Comparison of ENCODE assay signal across 11 cellular contexts in genomic region chrX:65686246-65686645, GRCh38. TPM values are rescaled to one million over a fixed set of nuclear protein-coding genes. Genes with fewer than 3 reads are reported as not detected.
A peak's percentile ranks its signal among the peaks of the same experiment; 100 is the strongest.
DNase-seq lines count a peak whose midpoint lies in the region; ATAC-seq, FAIRE-seq and TF ChIP-seq lines count a peak whose summit lies in the region.
"Had no signal": no experiment of that assay in that cellular context is flagged by ENCODE, and none has a peak within 500 bp of the region (broad histone marks: within the 10 kb centered on the region; RNA-seq: fewer than 3 reads in every experiment).

No MANE protein-coding gene starts in this region.

- H3K27ac ChIP-seq in OCI-LY7 (ENCODE audit: low read depth, low read length, poor library complexity, severe bottlenecking) (no peak overlapping the region), endothelial cell of umbilical vein (ENCODE audit: insufficient read depth, low read depth, low read length) (peak overlapping the region; percentile 7), body of pancreas (peak overlapping the region in 1 of 4 donors; percentile 12)

- CTCF ChIA-PET in activated CD8-positive, alpha-beta memory T cell treated with anti-CD3 and anti-CD28 coated beads, Interleukin-2, amount 10 ng/mL, durations not matched to agents 7 days and 5 days (lab: Charles Lee) = interaction anchor here (0.8 to 1.7 kb wide), 3 partner anchors 9 to 90 kb away, joined by 3 to 6 read pairs (median 4); no protein-coding TSS in a partner anchor
- CTCF ChIA-PET in OCI-LY7 (lab: Charles Lee; ENCODE audit: unreplicated experiment) = interaction anchor here (0.6 kb wide), 1 partner anchor 36 kb away, joined by 3 read pairs; no protein-coding TSS in a partner anchor
- CTCF ChIA-PET in endothelial cell of umbilical vein (lab: Charles Lee) = interaction anchor here (1.0 to 4.1 kb wide), 4 partner anchors 9 to 18 kb away, joined by 3 to 20 read pairs (median 5); no protein-coding TSS in a partner anchor

- H3K9me2 ChIP-seq in OCI-LY7 (ENCODE audit: insufficient read depth, low read length) = no peaks in the 10 kb centered on the region

- H3K79me2 ChIP-seq in OCI-LY7 (ENCODE audit: insufficient read depth, low read depth, low read length) (peaks cover 97% of the 10 kb centered on the region), endothelial cell of umbilical vein (ENCODE audit: control insufficient read depth, insufficient read depth, low read length) (peaks cover 100% of the 10 kb centered on the region)

- no peak for DNase-seq in activated CD8-positive, alpha-beta memory T cell treated with anti-CD3 and anti-CD28 coated beads, Interleukin-2, amount 10 ng/mL, durations not matched to agents 7 days and 5 days
- no peak for DNase-seq in activated CD8-positive, alpha-beta memory T cell treated with anti-CD3 and anti-CD28 coated beads, Interleukin-2, amount 50 U/mL, for 48 hours
- DNase-seq in OCI-LY7 (ENCODE audit: low spot score) = no peak
- DNase-seq in endothelial cell of umbilical vein (ENCODE audit: low read depth, low spot score) = peak; percentile 41
- DNase-seq in stimulated activated effector memory CD8-positive, alpha-beta T cell treated with anti-CD3 and anti-CD28 coated beads, Interleukin-12 subunit alpha, Interleukin-12 subunit beta, amount 100 ng/mL, for 72 hours (ENCODE audit: low spot score in 2 of 2) = no peak
- DNase-seq in NCI-H2029 (lab: John Stamatoyannopoulos, UW) = no peak
- no peak for DNase-seq in body of pancreas
- DNase-seq: activated CD4-positive, alpha-beta T cell treated with anti-CD3 and anti-CD28 coated beads, Interleukin-2, amount 50 U/mL, for 48 hours; EL; left cardiac atrium had no signal

- dilution Hi-C loops in endothelial cell of umbilical vein (cut with MboI; ENCODE audit: extremely low pct_ligation_motif_present, low sequenced_read_pairs) = no loop called here

- H3K9me1 ChIP-seq in endothelial cell of umbilical vein (replicated peaks; ENCODE audit: control insufficient read depth, extremely low read depth, insufficient read depth, low read length) = no peaks in the 10 kb centered on the region

- H3K9ac ChIP-seq in endothelial cell of umbilical vein (replicated peaks; ENCODE audit: extremely low read depth, insufficient read depth, low read length) = no peak overlapping the region

- H4K20me1 ChIP-seq in OCI-LY7 (ENCODE audit: insufficient read depth, low read length) (peaks cover 8% of the 10 kb centered on the region; the same call in 1 of the 2 replicates), endothelial cell of umbilical vein (replicated peaks; ENCODE audit: control insufficient read depth, extremely low read depth, insufficient read depth, low read length) (peaks cover 8% of the 10 kb centered on the region)

- TF ChIP-seq POLR2A in endothelial cell of umbilical vein (IDR thresholded peaks at IDR 0.05; ENCODE audit: low read depth, low read length) (no peak), body of pancreas (IDR thresholded peaks at IDR 0.05) (no peak)

- H3K4me3 ChIP-seq in OCI-LY7 (ENCODE audit: low read depth, low read length, poor library complexity, severe bottlenecking) (no peak overlapping the region), endothelial cell of umbilical vein (replicated peaks in 1 of 3; ENCODE audit: insufficient read depth in 1 of 3, low read depth in 1 of 3, low read length in 3 of 3) (no peak overlapping the region), body of pancreas (no peak overlapping the region)

- TF ChIP-seq CTCF in OCI-LY7 (conservative IDR thresholded peaks at IDR 0.05; ENCODE audit: low read length) = no peak
- TF ChIP-seq CTCF in endothelial cell of umbilical vein (IDR thresholded peaks at IDR 0.05; ENCODE audit: extremely low read depth in 1 of 2, insufficient read depth in 1 of 2, low read depth in 1 of 2, low read length in 2 of 2) = no peak
- no peak for TF ChIP-seq CTCF in body of pancreas (IDR thresholded peaks at IDR 0.05)

- no peak overlapping the region for H2AFZ ChIP-seq in OCI-LY7 (ENCODE audit: low read length)
- H2AFZ ChIP-seq in endothelial cell of umbilical vein (ENCODE audit: low read depth, low read length) = no peak overlapping the region

- peaks cover 38% of the 10 kb centered on the region for H3K36me3 Mint-ChIP-seq in activated CD8-positive, alpha-beta memory T cell treated with anti-CD3 and anti-CD28 coated beads, Interleukin-2, amount 10 ng/mL, durations not matched to agents 7 days and 5 days
- peaks cover 92% of the 10 kb centered on the region for H3K36me3 Mint-ChIP-seq in stimulated activated effector memory CD8-positive, alpha-beta T cell treated with anti-CD3 and anti-CD28 coated beads, Interleukin-12 subunit alpha, Interleukin-12 subunit beta, amount 100 ng/mL, for 72 hours

- peaks cover 88% of the 10 kb centered on the region for H3K4me1 Mint-ChIP-seq in activated CD8-positive, alpha-beta memory T cell treated with anti-CD3 and anti-CD28 coated beads, Interleukin-2, amount 10 ng/mL, durations not matched to agents 7 days and 5 days
- H3K4me1 Mint-ChIP-seq in stimulated activated effector memory CD8-positive, alpha-beta T cell treated with anti-CD3 and anti-CD28 coated beads, Interleukin-12 subunit alpha, Interleukin-12 subunit beta, amount 100 ng/mL, for 72 hours = peaks cover 76% of the 10 kb centered on the region

- ATAC-seq in activated CD8-positive, alpha-beta memory T cell treated with anti-CD3 and anti-CD28 coated beads, Interleukin-2, amount 10 ng/mL, durations not matched to agents 7 days and 5 days = no peak
- no peak for ATAC-seq in stimulated activated effector memory CD8-positive, alpha-beta T cell treated with anti-CD3 and anti-CD28 coated beads, Interleukin-12 subunit alpha, Interleukin-12 subunit beta, amount 100 ng/mL, for 72 hours
- ATAC-seq in GM18858 (IDR thresholded peaks at IDR 0.05; ENCODE audit: unreplicated experiment) (no peak), body of pancreas (no peak)
- ATAC-seq: left cardiac atrium had no signal

- peak; percentile 82 for FAIRE-seq in endothelial cell of umbilical vein (lab: Jason Lieb, UNC)

- H3K36me3 ChIP-seq in OCI-LY7 (ENCODE audit: insufficient read depth, low read length) = peaks cover 17% of the 10 kb centered on the region; the same call in 1 of the 2 replicates
- H3K36me3 ChIP-seq in endothelial cell of umbilical vein (ENCODE audit: control insufficient read depth in 2 of 2, extremely low read depth in 1 of 2, insufficient read depth in 2 of 2, low read length in 2 of 2) = no peaks in the 10 kb centered on the region
- H3K36me3 ChIP-seq in body of pancreas (replicated peaks in 1 of 2; ENCODE audit: insufficient read depth in 1 of 2, low read depth in 2 of 2) = no peaks in the 10 kb centered on the region

- H3K27me3 ChIP-seq in endothelial cell of umbilical vein (ENCODE audit: control insufficient read depth in 2 of 2, insufficient read depth in 2 of 2, low read length in 2 of 2) = no peaks in the 10 kb centered on the region
- H3K27me3 ChIP-seq in body of pancreas = no peaks in the 10 kb centered on the region

- peak overlapping the region; percentile 66 for H3K4me2 ChIP-seq in OCI-LY7 (ENCODE audit: low read length)
- peak overlapping the region; percentile 42 for H3K4me2 ChIP-seq in endothelial cell of umbilical vein (ENCODE audit: insufficient read depth, low read length)

- H3K9me3 Mint-ChIP-seq in activated CD8-positive, alpha-beta memory T cell treated with anti-CD3 and anti-CD28 coated beads, Interleukin-2, amount 10 ng/mL, durations not matched to agents 7 days and 5 days (ENCODE audit: low read depth) = no peaks in the 10 kb centered on the region
- no peaks in the 10 kb centered on the region for H3K9me3 Mint-ChIP-seq in stimulated activated effector memory CD8-positive, alpha-beta T cell treated with anti-CD3 and anti-CD28 coated beads, Interleukin-12 subunit alpha, Interleukin-12 subunit beta, amount 100 ng/mL, for 72 hours

- BruUV-seq in OCI-LY7 (replicated peaks; lab: Mats Ljungman, UMichigan) (no TSS peak), endothelial cell of umbilical vein (replicated peaks; lab: Mats Ljungman, UMichigan) (no TSS peak)

- H3K4me3 Mint-ChIP-seq in activated CD8-positive, alpha-beta memory T cell treated with anti-CD3 and anti-CD28 coated beads, Interleukin-2, amount 10 ng/mL, durations not matched to agents 7 days and 5 days = no peak overlapping the region
- peak overlapping the region; percentile 57 for H3K4me3 Mint-ChIP-seq in stimulated activated effector memory CD8-positive, alpha-beta T cell treated with anti-CD3 and anti-CD28 coated beads, Interleukin-12 subunit alpha, Interleukin-12 subunit beta, amount 100 ng/mL, for 72 hours

- peaks cover 85% of the 10 kb centered on the region for H3K4me1 ChIP-seq in OCI-LY7 (ENCODE audit: insufficient read depth, low read length, poor library complexity, severe bottlenecking)
- peaks cover 66% of the 10 kb centered on the region for H3K4me1 ChIP-seq in endothelial cell of umbilical vein (ENCODE audit: control insufficient read depth, extremely low read depth, insufficient read depth, low read length)
- H3K4me1 ChIP-seq in body of pancreas = peaks cover 4% of the 10 kb centered on the region

- H3K27me3 Mint-ChIP-seq in activated CD8-positive, alpha-beta memory T cell treated with anti-CD3 and anti-CD28 coated beads, Interleukin-2, amount 10 ng/mL, durations not matched to agents 7 days and 5 days = no peaks in the 10 kb centered on the region

- POLR2A ChIA-PET in OCI-LY7 (lab: Charles Lee) (interaction anchor here (0.7 to 2.9 kb wide), 5 partner anchors 9 to 88 kb away, joined by 3 to 10 read pairs (median 5); no protein-coding TSS in a partner anchor), endothelial cell of umbilical vein (lab: Charles Lee) (interaction anchor here (1.1 kb wide), 1 partner anchor 8 kb away, joined by 3 read pairs; no protein-coding TSS in a partner anchor)

- peak overlapping the region; percentile 19 for H3K27ac Mint-ChIP-seq in activated CD8-positive, alpha-beta memory T cell treated with anti-CD3 and anti-CD28 coated beads, Interleukin-2, amount 10 ng/mL, durations not matched to agents 7 days and 5 days
- H3K27ac Mint-ChIP-seq in stimulated activated effector memory CD8-positive, alpha-beta T cell treated with anti-CD3 and anti-CD28 coated beads, Interleukin-12 subunit alpha, Interleukin-12 subunit beta, amount 100 ng/mL, for 72 hours = peak overlapping the region; percentile 91

- H3K9me3 ChIP-seq in OCI-LY7 (ENCODE audit: low read length) (no peaks in the 10 kb centered on the region), endothelial cell of umbilical vein (replicated peaks; ENCODE audit: control insufficient read depth, insufficient read depth, low read length) (no peaks in the 10 kb centered on the region), body of pancreas (no peaks in the 10 kb centered on the region)

- intact Hi-C loops in OCI-LY7 (cut with micrococcal nuclease; ENCODE audit: unreplicated experiment) (no loop called here), endothelial cell of umbilical vein (cut with micrococcal nuclease) (no loop called here), body of pancreas (cut with DNase I) (no loop called here)

RNA-seq across cellular contexts. Expression of gene MSN, which starts 18.8 kb away (rescaled TPM):
- 100 to 1,000 TPM; 489 to 610 TPM for total RNA-seq in activated CD8-positive, alpha-beta memory T cell treated with anti-CD3 and anti-CD28 coated beads, Interleukin-2, amount 10 ng/mL, durations not matched to agents 7 days and 5 days
- 95.1 and 95.8 TPM in 2 replicates for total RNA-seq in OCI-LY7 (2014; rRNA removed; shearing (Covaris generic))
- total RNA-seq in OCI-LY7 (2022) (143 and 145 TPM in 2 replicates), endothelial cell of umbilical vein (635 and 658 TPM in 2 replicates), body of pancreas (10 to 100 TPM; 49.1 to 50.8 TPM)
- 511 and 528 TPM in 2 replicates for polyA plus RNA-seq in endothelial cell of umbilical vein
- polyA plus RNA-seq in endothelial cell of umbilical vein (2011; cell fraction: cytosol; rRNA removed) = 475 and 549 TPM in 2 replicates
- 738 and 769 TPM in 2 replicates for polyA plus RNA-seq in endothelial cell of umbilical vein (2011; cell fraction: nucleus; rRNA removed)
- 862 and 934 TPM in 2 replicates for polyA plus RNA-seq in endothelial cell of umbilical vein (2012)
- 709 and 797 TPM in 2 replicates for polyA minus RNA-seq in endothelial cell of umbilical vein
- 123 TPM for polyA minus RNA-seq in endothelial cell of umbilical vein (2011; cell fraction: cytosol; rRNA and poly(A)+ RNA removed)
- polyA minus RNA-seq in endothelial cell of umbilical vein (2011; cell fraction: nucleus; rRNA and poly(A)+ RNA removed) = 296 and 346 TPM in 2 replicates
